In genomic region chr5:132469380-132470372, GRCh38 we compare ENCODE assay signal across 11 cellular contexts. TPM values are rescaled to one million over a fixed set of nuclear protein-coding genes. Genes with fewer than 3 reads are reported as not detected.
A peak's percentile ranks its signal among the peaks of the same experiment; 100 is the strongest.
DNase-seq lines count a peak whose midpoint lies in the region; ATAC-seq, FAIRE-seq and TF ChIP-seq lines count a peak whose summit lies in the region.
"Had no signal": no experiment of that assay in that cellular context is flagged by ENCODE, and none has a peak within 500 bp of the region (broad histone marks: within the 10 kb centered on the region; RNA-seq: fewer than 3 reads in every experiment).

No MANE protein-coding gene starts in this region.

- no peaks in the 10 kb centered on the region for H3K36me3 ChIP-seq in DOHH2 (ENCODE audit: control insufficient read depth, low read length)
- H3K36me3 ChIP-seq in K562 (ENCODE audit: control insufficient read depth, insufficient read depth, low read length): no peaks in the 10 kb centered on the region
- H3K36me3 ChIP-seq in parathyroid adenoma (ENCODE audit: control insufficient read depth, insufficient read depth, low read length): no peaks in the 10 kb centered on the region
- no peaks in the 10 kb centered on the region for H3K36me3 ChIP-seq in SK-N-SH (replicated peaks in 1 of 2; ENCODE audit: control insufficient read depth in 1 of 2, insufficient read depth in 2 of 2, low read length in 1 of 2)

- no TSS peak for BruUV-seq in K562 (replicated peaks; lab: Mats Ljungman, UMichigan)

- CTCF ChIA-PET in K562 (lab: Yijun Ruan, JAX; ENCODE audit: low intra/inter-chr PET ratio) (no interaction called here), SK-N-SH (lab: Yijun Ruan, JAX) (interaction anchor here (1.0 to 1.7 kb wide), 5 partner anchors 10 to 40 kb away, joined by 3 to 7 read pairs (median 3); partner anchors contain the start of gene IRF1)

- H3K9ac ChIP-seq in K562 (ENCODE audit: insufficient read depth in 1 of 2, low read depth in 2 of 2, low read length in 2 of 2) (peak overlapping the region in 1 of 2 experiments; percentile 13; a peak in 1 of 4 replicates), parathyroid adenoma (no peak overlapping the region), SK-N-SH (no peak overlapping the region)

- no peak overlapping the region for H3K4me3 ChIP-seq in DOHH2 (ENCODE audit: low read length)
- H3K4me3 ChIP-seq in K562: no peak overlapping the region
- H3K4me3 ChIP-seq in parathyroid adenoma (ENCODE audit: low read depth, low read length): no peak overlapping the region
- no peak overlapping the region for H3K4me3 ChIP-seq in SK-N-SH (ENCODE audit: low read depth in 2 of 2, low read length in 1 of 2)
- H3K4me3 ChIP-seq: skin epidermis had no signal

- H3F3A ChIP-seq in DOHH2 (ENCODE audit: control insufficient read depth, insufficient read depth) (no peaks in the 10 kb centered on the region; the same call in 1 of the 2 replicates), SK-N-SH (replicated peaks; ENCODE audit: insufficient read depth) (no peaks in the 10 kb centered on the region)

- TF ChIP-seq POLR2A in K562 (conservative IDR thresholded peaks at IDR 0.05): no peak

- H3K9me1 ChIP-seq in K562 (ENCODE audit: control insufficient read depth, insufficient read depth, low read length): no peaks in the 10 kb centered on the region

- H3K4me2 ChIP-seq in DOHH2 (ENCODE audit: low read length) (no peak overlapping the region), K562 (ENCODE audit: insufficient read depth, low read length) (no peak overlapping the region), parathyroid adenoma (ENCODE audit: low read length) (no peak overlapping the region), SK-N-SH (no peak overlapping the region)

- H3K9me3 ChIP-seq in DOHH2 (ENCODE audit: control insufficient read depth, insufficient read depth, low read length) (no peaks in the 10 kb centered on the region), K562 (replicated peaks; ENCODE audit: control insufficient read depth, insufficient read depth, low read depth, low read length) (no peaks in the 10 kb centered on the region), parathyroid adenoma (ENCODE audit: control insufficient read depth, low read length) (no peaks in the 10 kb centered on the region), SK-N-SH (no peaks in the 10 kb centered on the region)

- FAIRE-seq in K562 (lab: Jason Lieb, UNC): no peak
- FAIRE-seq: keratinocyte had no signal

- TF ChIP-seq EP300 in K562 (IDR thresholded peaks at IDR 0.05; ENCODE audit: low read length): no peak
- TF ChIP-seq EP300 in SK-N-SH (IDR thresholded peaks at IDR 0.05; ENCODE audit: borderline replicate concordance in 1 of 2, low read depth in 1 of 2, low read length in 1 of 2): no peak

- 59% methylated on average over 10 of the region's 10 CpGs for WGBS in K562 (ENCODE audit: insufficient coverage, low coverage, missing lambda C conversion rate)
- WGBS in SK-N-SH (ENCODE audit: low lambda C conversion rate): 83% methylated on average over 10 of the region's 10 CpGs

- in situ Hi-C loops in K562 (cut with MboI): no loop called here

- intact Hi-C loops in K562 (cut with micrococcal nuclease): no loop called here

- no peak overlapping the region for H2AFZ ChIP-seq in K562 (ENCODE audit: low read depth, low read length)
- H2AFZ ChIP-seq in parathyroid adenoma: no peak overlapping the region
- no peak overlapping the region for H2AFZ ChIP-seq in SK-N-SH (ENCODE audit: low read depth)

- TF ChIP-seq RAD21 in K562 (CRISPR knock-in tag; conservative IDR thresholded peaks at IDR 0.05 in 1 of 2, IDR thresholded peaks at IDR 0.05 in 1 of 2): peak in 1 of 2 experiments; percentile 56; a peak in 2 of 4 replicates
- TF ChIP-seq RAD21 in SK-N-SH (IDR thresholded peaks at IDR 0.05; ENCODE audit: low read length): no peak

- H3K27me3 ChIP-seq in DOHH2 (ENCODE audit: control insufficient read depth, low read length) (peaks cover 16% of the 10 kb centered on the region), K562 (ENCODE audit: control insufficient read depth in 2 of 2, insufficient read depth in 2 of 2, low read length in 2 of 2) (no peaks in the 10 kb centered on the region), parathyroid adenoma (ENCODE audit: control insufficient read depth, insufficient read depth, low read length) (no peaks in the 10 kb centered on the region), SK-N-SH (ENCODE audit: insufficient read depth) (no peaks in the 10 kb centered on the region)

- TF ChIP-seq CTCF in DOHH2 (IDR thresholded peaks at IDR 0.05; ENCODE audit: low read depth, low read length, poor library complexity, severe bottlenecking) (peak; percentile 32), K562 (IDR thresholded peaks at IDR 0.05 in 2 of 3, conservative IDR thresholded peaks at IDR 0.05 in 1 of 3; ENCODE audit: insufficient read depth in 2 of 3, low read depth in 1 of 3, low read length in 3 of 3) (peak; percentile 27 to 75 (median 51); a peak in 4 of 6 replicates), parathyroid adenoma (IDR thresholded peaks at IDR 0.05) (peak; percentile 26), SK-N-SH (IDR thresholded peaks at IDR 0.05) (no peak)

- POLR2A ChIA-PET in K562 (lab: Yijun Ruan, JAX) (interaction anchor here (0.8 to 4.0 kb wide), 7 partner anchors 10 to 64 kb away, joined by 3 to 40 read pairs (median 9); partner anchors contain the start of gene IRF1), SK-N-SH (lab: Yijun Ruan, JAX) (interaction anchor here (1.9 kb wide), 2 partner anchors 21 to 26 kb away, joined by 4 read pairs; partner anchors contain the start of gene IRF1)

- no peaks in the 10 kb centered on the region for H3K79me2 ChIP-seq in DOHH2 (ENCODE audit: control insufficient read depth, low read length)
- H3K79me2 ChIP-seq in K562 (ENCODE audit: control insufficient read depth, insufficient read depth, low read length): no peaks in the 10 kb centered on the region
- H3K79me2 ChIP-seq in parathyroid adenoma: peaks cover 5% of the 10 kb centered on the region
- H3K79me2 ChIP-seq in SK-N-SH (ENCODE audit: insufficient read depth): no peaks in the 10 kb centered on the region

- peak; percentile 72 for ATAC-seq in K562
- ATAC-seq: stimulated activated naive CD8-positive, alpha-beta T cell treated with anti-CD3 and anti-CD28 coated beads, Interleukin-15, amount 100 ng/mL, for 72 hours had no signal

- no peak overlapping the region for H3K27ac ChIP-seq in DOHH2 (ENCODE audit: low read depth, low read length)
- no peak overlapping the region for H3K27ac ChIP-seq in K562 (ENCODE audit: extremely low read depth, low read depth, low read length)
- H3K27ac ChIP-seq in parathyroid adenoma: no peak overlapping the region
- H3K27ac ChIP-seq in SK-N-SH (ENCODE audit: low read depth in 2 of 2, low read length in 1 of 2): no peak overlapping the region; a peak in 1 of 4 replicates

- H3K9me2 ChIP-seq in DOHH2 (replicated peaks; ENCODE audit: control insufficient read depth, low read length) (no peaks in the 10 kb centered on the region), SK-N-SH (no peaks in the 10 kb centered on the region)

- H4K20me1 ChIP-seq in DOHH2 (ENCODE audit: control insufficient read depth, insufficient read depth, low read depth, low read length) (no peaks in the 10 kb centered on the region), K562 (replicated peaks; ENCODE audit: control insufficient read depth, insufficient read depth, low read length) (no peaks in the 10 kb centered on the region), SK-N-SH (ENCODE audit: insufficient read depth) (no peaks in the 10 kb centered on the region)

- peak; percentile 29 for DNase-seq in HuH-7.5 (ENCODE audit: low spot score)
- no peak for DNase-seq in K562 (ENCODE audit: extremely low read depth in 1 of 4, low spot score in 3 of 4)
- no peak for DNase-seq in NCI-H1105 (lab: John Stamatoyannopoulos, UW)
- DNase-seq in ecto neural progenitor cell (ENCODE audit: low spot score): no peak
- no peak for DNase-seq in SK-N-SH
- DNase-seq: NCI-H2081 treated with DMSO at 0.1 percent for 48 hours had no signal

- H3K4me1 ChIP-seq in DOHH2 (ENCODE audit: control insufficient read depth, low read length): peaks cover 32% of the 10 kb centered on the region
- H3K4me1 ChIP-seq in K562 (replicated peaks in 1 of 2; ENCODE audit: control insufficient read depth in 2 of 2, insufficient read depth in 2 of 2, low read length in 2 of 2): peaks cover 23 to 24% of the 10 kb centered on the region in 2 experiments
- peaks cover 4% of the 10 kb centered on the region for H3K4me1 ChIP-seq in parathyroid adenoma
- H3K4me1 ChIP-seq in SK-N-SH (ENCODE audit: control insufficient read depth in 1 of 2, insufficient read depth in 2 of 2, low read depth in 1 of 2, low read length in 1 of 2): peaks cover 0 to 36% of the 10 kb centered on the region in 2 experiments; a peak in 2 of 4 replicates

TF ChIP-seq in SK-N-SH, 30 proteins besides CTCF, POLR2A, EP300 and RAD21 (continues in another document):
- TF ChIP-seq FOSL2 (IDR thresholded peaks at IDR 0.05; ENCODE audit: borderline replicate concordance, low read depth): no peak
- no peak for TF ChIP-seq EZH2phosphoT487 (IDR thresholded peaks at IDR 0.05; ENCODE audit: borderline replicate concordance, low read depth)
- TF ChIP-seq FOXM1 (IDR thresholded peaks at IDR 0.05; ENCODE audit: low read depth): no peak
- TF ChIP-seq ELF1 (IDR thresholded peaks at IDR 0.05): no peak

RNA-seq across cellular contexts. Expression of gene IRF1, which starts 20.9 kb away (rescaled TPM):
- total RNA-seq in K562 (2011; cell fraction: chromatin; rRNA removed; ENCODE audit: low replicate concordance): 28.2 and 57.3 TPM in 2 replicates
- total RNA-seq in K562 (2011; cell fraction: nucleolus; rRNA removed): 33.9 and 37.9 TPM in 2 replicates
- 29.7 and 35.8 TPM in 2 replicates for total RNA-seq in K562 (2011; cell fraction: nucleoplasm; rRNA removed)
- 3.0 and 4.4 TPM in 2 replicates for total RNA-seq in K562 (2014; rRNA removed)
- 4.4 and 6.1 TPM in 2 replicates for total RNA-seq in K562 (2014; rRNA removed; fragmentation: Illumina TruSeq; extraction: Trizol)
- 7.4 and 8.2 TPM in 2 replicates for total RNA-seq in K562 (2015; rRNA removed; fragmentation: Illumina TruSeq; extraction: Trizol)
- 10.6 and 12.3 TPM in 2 replicates for total RNA-seq in K562 (2021)
- 4.9 and 5.4 TPM in 2 replicates for polyA plus RNA-seq in K562 (2011; rRNA removed)
- polyA plus RNA-seq in K562 (2011; cell fraction: cytosol; rRNA removed): 3.6 and 5.0 TPM in 2 replicates
- 12.7 and 17.0 TPM in 2 replicates for polyA plus RNA-seq in K562 (2011; cell fraction: nucleus; rRNA removed)
- polyA plus RNA-seq in K562 (2012): 7.0 and 22.7 TPM in 2 replicates
- 5.3 and 7.3 TPM in 2 replicates for polyA plus RNA-seq in K562 (2014; fragmentation: Illumina TruSeq; extraction: Trizol)
- polyA plus RNA-seq in K562 (2014; fragmentation: Nextera tagmentation; extraction: Ambion mirVana): 1 to 10 TPM; 1.1 to 1.3 TPM
- polyA plus RNA-seq in K562 (2014; rRNA removed): 5.9 and 6.0 TPM in 2 replicates
- polyA minus RNA-seq in K562 (2011; rRNA and poly(A)+ RNA removed): 14.3 and 15.6 TPM in 2 replicates
- 4.2 and 9.4 TPM in 2 replicates for polyA minus RNA-seq in K562 (2011; cell fraction: cytosol; rRNA and poly(A)+ RNA removed)
- 19.7 and 23.8 TPM in 2 replicates for polyA minus RNA-seq in K562 (2011; cell fraction: nucleus; rRNA and poly(A)+ RNA removed)
- polyA plus RNA-seq in SK-N-SH (2012; rRNA removed): 13.8 and 15.2 TPM in 2 replicates
- 9.0 and 11.2 TPM in 2 replicates for polyA plus RNA-seq in SK-N-SH (2012; cell fraction: cytosol; rRNA removed)
- polyA plus RNA-seq in SK-N-SH (2012; cell fraction: nucleus; rRNA removed): 30.4 and 31.8 TPM in 2 replicates
